Comparison of ENCODE assay signal across 1 cellular context in genomic region chr20:36481380-36482043, GRCh38.
TF ChIP-seq lines count a peak whose summit lies in the region.

No MANE protein-coding gene starts in this region.

TF ChIP-seq in WTC11, 78 proteins besides CTCF, POLR2A, EP300 and RAD21 (continued from another document):
- TF ChIP-seq, protein P1, sequence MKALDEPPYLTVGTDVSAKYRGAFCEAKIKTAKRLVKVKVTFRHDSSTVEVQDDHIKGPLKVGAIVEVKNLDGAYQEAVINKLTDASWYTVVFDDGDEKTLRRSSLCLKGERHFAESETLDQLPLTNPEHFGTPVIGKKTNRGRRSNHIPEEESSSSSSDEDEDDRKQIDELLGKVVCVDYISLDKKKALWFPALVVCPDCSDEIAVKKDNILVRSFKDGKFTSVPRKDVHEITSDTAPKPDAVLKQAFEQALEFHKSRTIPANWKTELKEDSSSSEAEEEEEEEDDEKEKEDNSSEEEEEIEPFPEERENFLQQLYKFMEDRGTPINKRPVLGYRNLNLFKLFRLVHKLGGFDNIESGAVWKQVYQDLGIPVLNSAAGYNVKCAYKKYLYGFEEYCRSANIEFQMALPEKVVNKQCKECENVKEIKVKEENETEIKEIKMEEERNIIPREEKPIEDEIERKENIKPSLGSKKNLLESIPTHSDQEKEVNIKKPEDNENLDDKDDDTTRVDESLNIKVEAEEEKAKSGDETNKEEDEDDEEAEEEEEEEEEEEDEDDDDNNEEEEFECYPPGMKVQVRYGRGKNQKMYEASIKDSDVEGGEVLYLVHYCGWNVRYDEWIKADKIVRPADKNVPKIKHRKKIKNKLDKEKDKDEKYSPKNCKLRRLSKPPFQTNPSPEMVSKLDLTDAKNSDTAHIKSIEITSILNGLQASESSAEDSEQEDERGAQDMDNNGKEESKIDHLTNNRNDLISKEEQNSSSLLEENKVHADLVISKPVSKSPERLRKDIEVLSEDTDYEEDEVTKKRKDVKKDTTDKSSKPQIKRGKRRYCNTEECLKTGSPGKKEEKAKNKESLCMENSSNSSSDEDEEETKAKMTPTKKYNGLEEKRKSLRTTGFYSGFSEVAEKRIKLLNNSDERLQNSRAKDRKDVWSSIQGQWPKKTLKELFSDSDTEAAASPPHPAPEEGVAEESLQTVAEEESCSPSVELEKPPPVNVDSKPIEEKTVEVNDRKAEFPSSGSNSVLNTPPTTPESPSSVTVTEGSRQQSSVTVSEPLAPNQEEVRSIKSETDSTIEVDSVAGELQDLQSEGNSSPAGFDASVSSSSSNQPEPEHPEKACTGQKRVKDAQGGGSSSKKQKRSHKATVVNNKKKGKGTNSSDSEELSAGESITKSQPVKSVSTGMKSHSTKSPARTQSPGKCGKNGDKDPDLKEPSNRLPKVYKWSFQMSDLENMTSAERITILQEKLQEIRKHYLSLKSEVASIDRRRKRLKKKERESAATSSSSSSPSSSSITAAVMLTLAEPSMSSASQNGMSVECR (CRISPR knock-in tag; IDR thresholded peaks at IDR 0.05; ENCODE audit: borderline replicate concordance), result no peak
- no peak for TF ChIP-seq E2F4 (CRISPR knock-in tag; IDR thresholded peaks at IDR 0.05; ENCODE audit: borderline replicate concordance, low read depth)
TF ChIP-seq in WTC11: peak in this region for 0.
